8 cellular contexts compared by ENCODE assay signal in genomic region chr4:84499065-84499982, GRCh38. TPM values are rescaled to one million over a fixed set of nuclear protein-coding genes. Genes with fewer than 3 reads are reported as not detected.
DNase-seq lines count a peak whose midpoint lies in the region; ATAC-seq and TF ChIP-seq lines count a peak whose summit lies in the region.

NKX6-1 (minus strand) TSS chr4:84499292; CDS start chr4:84498228, 1,064 bp downstream.

- peaks cover 3% of the 10 kb centered on the region for H3K4me1 ChIP-seq in cardiac muscle cell (ENCODE audit: low read depth)

- H3K4me3 ChIP-seq in cardiac muscle cell, result peak within 1 kb of the TSS; percentile 31

- peak within 1 kb of the TSS; percentile 63 for H3K27ac Mint-ChIP-seq in activated T-helper 2 cell treated with anti-CD3 and anti-CD28 coated beads, Interferon-gamma antibody, Interleukin-2, Interleukin-4, amounts not matched to agents 10 μg/mL and 5 μg/mL and 100 μg/mL, durations not matched to agents 14 hours and 24 hours and 36 hours
- H3K27ac Mint-ChIP-seq in osteocyte (ENCODE audit: unreplicated experiment), result peak within 1 kb of the TSS; percentile 23

- H3K27me3 ChIP-seq in cardiac muscle cell, result peaks cover 100% of the 10 kb centered on the region

- no peaks in the 10 kb centered on the region for H3K9me3 ChIP-seq in cardiac muscle cell (ENCODE audit: low read depth)

- intact Hi-C loops in activated T-helper 2 cell treated with anti-CD3 and anti-CD28 coated beads, Interferon-gamma antibody, Interleukin-2, Interleukin-4, amounts not matched to agents 10 μg/mL and 5 μg/mL and 100 μg/mL, durations not matched to agents 14 hours and 24 hours and 36 hours (cut with micrococcal nuclease), result loop anchor here (5.0 kb wide), 1 partner anchor 468 kb away; the partner anchor contains the start of gene WDFY3

- no peak for TF ChIP-seq CTCF in cardiac muscle cell (IDR thresholded peaks at IDR 0.05; ENCODE audit: low read depth, low read length)
- no peak for TF ChIP-seq CTCF in osteocyte (IDR thresholded peaks at IDR 0.05)

- peaks cover 6% of the 10 kb centered on the region for H3K4me1 Mint-ChIP-seq in activated T-helper 2 cell treated with anti-CD3 and anti-CD28 coated beads, Interferon-gamma antibody, Interleukin-2, Interleukin-4, amounts not matched to agents 10 μg/mL and 5 μg/mL and 100 μg/mL, durations not matched to agents 14 hours and 24 hours and 36 hours (ENCODE audit: low read depth)
- peaks cover 21% of the 10 kb centered on the region for H3K4me1 Mint-ChIP-seq in osteocyte (ENCODE audit: unreplicated experiment)

- peaks cover 7% of the 10 kb centered on the region for H3K9me3 Mint-ChIP-seq in activated T-helper 2 cell treated with anti-CD3 and anti-CD28 coated beads, Interferon-gamma antibody, Interleukin-2, Interleukin-4, amounts not matched to agents 10 μg/mL and 5 μg/mL and 100 μg/mL, durations not matched to agents 14 hours and 24 hours and 36 hours
- no peaks in the 10 kb centered on the region for H3K9me3 Mint-ChIP-seq in osteocyte (ENCODE audit: unreplicated experiment)

- ATAC-seq in HG03442 (IDR thresholded peaks at IDR 0.05; ENCODE audit: unreplicated experiment), result no peak

- peaks cover 3% of the 10 kb centered on the region for H3K36me3 Mint-ChIP-seq in activated T-helper 2 cell treated with anti-CD3 and anti-CD28 coated beads, Interferon-gamma antibody, Interleukin-2, Interleukin-4, amounts not matched to agents 10 μg/mL and 5 μg/mL and 100 μg/mL, durations not matched to agents 14 hours and 24 hours and 36 hours (ENCODE audit: low read depth)
- H3K36me3 Mint-ChIP-seq in osteocyte (ENCODE audit: unreplicated experiment), result peaks cover 2% of the 10 kb centered on the region

- peaks cover 85% of the 10 kb centered on the region for H3K27me3 Mint-ChIP-seq in activated T-helper 2 cell treated with anti-CD3 and anti-CD28 coated beads, Interferon-gamma antibody, Interleukin-2, Interleukin-4, amounts not matched to agents 10 μg/mL and 5 μg/mL and 100 μg/mL, durations not matched to agents 14 hours and 24 hours and 36 hours (ENCODE audit: low read depth)
- peaks cover 89% of the 10 kb centered on the region for H3K27me3 Mint-ChIP-seq in osteocyte (ENCODE audit: unreplicated experiment)

- H3K4me3 Mint-ChIP-seq in activated T-helper 2 cell treated with anti-CD3 and anti-CD28 coated beads, Interferon-gamma antibody, Interleukin-2, Interleukin-4, amounts not matched to agents 10 μg/mL and 5 μg/mL and 100 μg/mL, durations not matched to agents 14 hours and 24 hours and 36 hours (ENCODE audit: low read depth), result peak within 1 kb of the TSS; percentile 69
- H3K4me3 Mint-ChIP-seq in osteocyte (ENCODE audit: unreplicated experiment), result peak within 1 kb of the TSS; percentile 80

- H3K27ac ChIP-seq in cardiac muscle cell, result no peak within 1 kb of the TSS

- no peaks in the 10 kb centered on the region for H3K36me3 ChIP-seq in cardiac muscle cell

- DNase-seq in NCI-H146 (lab: John Stamatoyannopoulos, UW) (peak; percentile 26), NCI-H146 treated with DMSO at 0.1 percent for 48 hours (lab: John Stamatoyannopoulos, UW; ENCODE audit: unreplicated experiment) (no peak), NCI-H2029 (lab: John Stamatoyannopoulos, UW) (peak; percentile 46), cardiac muscle cell (ENCODE audit: low read depth in 1 of 2, low spot score in 1 of 2) (peak; percentile 62 to 92), osteocyte (ENCODE audit: extremely low spot score, unreplicated experiment) (no peak), SIG-M5 treated with dmso at 0.1 percent for 504 hours (lab: John Stamatoyannopoulos, UW; ENCODE audit: unreplicated experiment) (no peak)
- DNase-seq in activated T-helper 2 cell treated with anti-CD3 and anti-CD28 coated beads, Interferon-gamma antibody, Interleukin-2, Interleukin-4, amounts not matched to agents 10 μg/mL and 5 μg/mL and 100 μg/mL, durations not matched to agents 14 hours and 24 hours and 36 hours (ENCODE audit: low spot score), result no peak

RNA-seq across cellular contexts. Expression of gene NKX6-1, which starts in this region (rescaled TPM):
- total RNA-seq in activated T-helper 2 cell treated with anti-CD3 and anti-CD28 coated beads, Interferon-gamma antibody, Interleukin-2, Interleukin-4, amounts not matched to agents 10 μg/mL and 5 μg/mL and 100 μg/mL, durations not matched to agents 14 hours and 24 hours and 36 hours, result not detected in 2 replicates
- not detected in 2 replicates for total RNA-seq in cardiac muscle cell
- polyA plus RNA-seq in cardiac muscle cell, result not detected in 2 replicates
- total RNA-seq in osteocyte, result not detected in 2 replicates

Comparison
In these comparisons a context has a peak if more than half of its experiments do, and no peak if none do; other contexts are left out.
1. DNase-seq: peak in NCI-H146 (single experiment) and NCI-H2029 (single experiment); none in NCI-H146 treated with DMSO at 0.1 percent for 48 hours (single experiment), activated T-helper 2 cell treated with anti-CD3 and anti-CD28 coated beads, Interferon-gamma antibody, Interleukin-2, Interleukin-4, amounts not matched to agents 10 μg/mL and 5 μg/mL and 100 μg/mL, durations not matched to agents 14 hours and 24 hours and 36 hours (single experiment), osteocyte (single experiment) and SIG-M5 treated with dmso at 0.1 percent for 504 hours (single experiment).
2. Peak in DNase-seq and H3K4me3 ChIP-seq in cardiac muscle cell; RNA of the gene not detected or under 1 TPM.